ENCODE assay signal across 2 cellular contexts in the genomic region with DNA sequence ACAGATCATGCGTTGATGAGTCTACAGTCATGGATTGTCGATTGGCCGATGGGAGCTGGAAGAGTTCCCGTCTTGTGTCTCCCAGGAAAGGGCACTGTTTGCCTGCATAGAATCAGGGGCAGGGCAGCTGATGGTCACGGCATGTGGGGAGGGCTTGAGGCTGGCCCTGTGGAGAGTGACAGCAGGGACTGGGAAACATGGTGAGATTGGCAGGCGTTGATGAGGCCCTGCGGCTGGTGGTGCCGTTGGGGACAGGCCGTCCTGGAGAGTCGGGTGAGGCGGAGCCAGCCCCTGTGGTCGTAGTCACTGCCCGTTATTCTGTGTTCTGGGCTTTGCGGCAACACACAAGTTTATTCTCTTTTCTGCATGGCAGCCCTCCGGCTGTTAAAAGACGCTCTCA.
TF ChIP-seq lines count a peak whose summit lies in the region.

No MANE protein-coding gene starts in this region.

TF ChIP-seq in GM23338, 12 proteins besides CTCF, POLR2A, EP300 and RAD21 (continues in another document):
- TF ChIP-seq ZNF114 (CRISPR knock-in tag; IDR thresholded peaks at IDR 0.05): no peak
- TF ChIP-seq JUNB (IDR thresholded peaks at IDR 0.05; ENCODE audit: unreplicated experiment): no peak
- TF ChIP-seq EZH2phosphoT487 (IDR thresholded peaks at IDR 0.05; ENCODE audit: unreplicated experiment): no peak
- TF ChIP-seq STAT1 (IDR thresholded peaks at IDR 0.05; ENCODE audit: unreplicated experiment): no peak
- TF ChIP-seq CREB1 (CRISPR knock-in tag; IDR thresholded peaks at IDR 0.05; ENCODE audit: low read depth): no peak
- no peak for TF ChIP-seq POLR2AphosphoS5 (IDR thresholded peaks at IDR 0.05; ENCODE audit: low read depth)
- TF ChIP-seq ZNF331 (CRISPR knock-in tag; IDR thresholded peaks at IDR 0.05; ENCODE audit: low read depth): no peak
- TF ChIP-seq, protein P1, sequence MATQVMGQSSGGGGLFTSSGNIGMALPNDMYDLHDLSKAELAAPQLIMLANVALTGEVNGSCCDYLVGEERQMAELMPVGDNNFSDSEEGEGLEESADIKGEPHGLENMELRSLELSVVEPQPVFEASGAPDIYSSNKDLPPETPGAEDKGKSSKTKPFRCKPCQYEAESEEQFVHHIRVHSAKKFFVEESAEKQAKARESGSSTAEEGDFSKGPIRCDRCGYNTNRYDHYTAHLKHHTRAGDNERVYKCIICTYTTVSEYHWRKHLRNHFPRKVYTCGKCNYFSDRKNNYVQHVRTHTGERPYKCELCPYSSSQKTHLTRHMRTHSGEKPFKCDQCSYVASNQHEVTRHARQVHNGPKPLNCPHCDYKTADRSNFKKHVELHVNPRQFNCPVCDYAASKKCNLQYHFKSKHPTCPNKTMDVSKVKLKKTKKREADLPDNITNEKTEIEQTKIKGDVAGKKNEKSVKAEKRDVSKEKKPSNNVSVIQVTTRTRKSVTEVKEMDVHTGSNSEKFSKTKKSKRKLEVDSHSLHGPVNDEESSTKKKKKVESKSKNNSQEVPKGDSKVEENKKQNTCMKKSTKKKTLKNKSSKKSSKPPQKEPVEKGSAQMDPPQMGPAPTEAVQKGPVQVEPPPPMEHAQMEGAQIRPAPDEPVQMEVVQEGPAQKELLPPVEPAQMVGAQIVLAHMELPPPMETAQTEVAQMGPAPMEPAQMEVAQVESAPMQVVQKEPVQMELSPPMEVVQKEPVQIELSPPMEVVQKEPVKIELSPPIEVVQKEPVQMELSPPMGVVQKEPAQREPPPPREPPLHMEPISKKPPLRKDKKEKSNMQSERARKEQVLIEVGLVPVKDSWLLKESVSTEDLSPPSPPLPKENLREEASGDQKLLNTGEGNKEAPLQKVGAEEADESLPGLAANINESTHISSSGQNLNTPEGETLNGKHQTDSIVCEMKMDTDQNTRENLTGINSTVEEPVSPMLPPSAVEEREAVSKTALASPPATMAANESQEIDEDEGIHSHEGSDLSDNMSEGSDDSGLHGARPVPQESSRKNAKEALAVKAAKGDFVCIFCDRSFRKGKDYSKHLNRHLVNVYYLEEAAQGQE (IDR thresholded peaks at IDR 0.05; ENCODE audit: unreplicated experiment): no peak
- no peak for TF ChIP-seq EZH2 (IDR thresholded peaks at IDR 0.05; ENCODE audit: low read depth, unreplicated experiment)
- TF ChIP-seq, protein P2, sequence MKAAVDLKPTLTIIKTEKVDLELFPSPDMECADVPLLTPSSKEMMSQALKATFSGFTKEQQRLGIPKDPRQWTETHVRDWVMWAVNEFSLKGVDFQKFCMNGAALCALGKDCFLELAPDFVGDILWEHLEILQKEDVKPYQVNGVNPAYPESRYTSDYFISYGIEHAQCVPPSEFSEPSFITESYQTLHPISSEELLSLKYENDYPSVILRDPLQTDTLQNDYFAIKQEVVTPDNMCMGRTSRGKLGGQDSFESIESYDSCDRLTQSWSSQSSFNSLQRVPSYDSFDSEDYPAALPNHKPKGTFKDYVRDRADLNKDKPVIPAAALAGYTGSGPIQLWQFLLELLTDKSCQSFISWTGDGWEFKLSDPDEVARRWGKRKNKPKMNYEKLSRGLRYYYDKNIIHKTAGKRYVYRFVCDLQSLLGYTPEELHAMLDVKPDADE (IDR thresholded peaks at IDR 0.05): no peak

TF ChIP-seq in SK-N-SH, 30 proteins besides CTCF, POLR2A, EP300 and RAD21:
- TF ChIP-seq NRF1 (IDR thresholded peaks at IDR 0.05; ENCODE audit: low read depth, low read length): no peak
- no peak for TF ChIP-seq CHD2 (IDR thresholded peaks at IDR 0.05; ENCODE audit: low read length, partially characterized antibody)
- no peak for TF ChIP-seq ELF1 (IDR thresholded peaks at IDR 0.05)
- TF ChIP-seq, protein P3, sequence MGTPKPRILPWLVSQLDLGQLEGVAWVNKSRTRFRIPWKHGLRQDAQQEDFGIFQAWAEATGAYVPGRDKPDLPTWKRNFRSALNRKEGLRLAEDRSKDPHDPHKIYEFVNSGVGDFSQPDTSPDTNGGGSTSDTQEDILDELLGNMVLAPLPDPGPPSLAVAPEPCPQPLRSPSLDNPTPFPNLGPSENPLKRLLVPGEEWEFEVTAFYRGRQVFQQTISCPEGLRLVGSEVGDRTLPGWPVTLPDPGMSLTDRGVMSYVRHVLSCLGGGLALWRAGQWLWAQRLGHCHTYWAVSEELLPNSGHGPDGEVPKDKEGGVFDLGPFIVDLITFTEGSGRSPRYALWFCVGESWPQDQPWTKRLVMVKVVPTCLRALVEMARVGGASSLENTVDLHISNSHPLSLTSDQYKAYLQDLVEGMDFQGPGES (IDR thresholded peaks at IDR 0.05; ENCODE audit: low read depth, low read length): no peak
- TF ChIP-seq MEF2A (IDR thresholded peaks at IDR 0.05; ENCODE audit: borderline replicate concordance, low read depth): no peak
- no peak for TF ChIP-seq EZH2phosphoT487 (IDR thresholded peaks at IDR 0.05; ENCODE audit: borderline replicate concordance, low read depth)
- no peak for TF ChIP-seq NFIC (IDR thresholded peaks at IDR 0.05; ENCODE audit: borderline replicate concordance)
- TF ChIP-seq TCF12 (IDR thresholded peaks at IDR 0.05): no peak
- no peak for TF ChIP-seq RFX5 (IDR thresholded peaks at IDR 0.05; ENCODE audit: low read length)
- no peak for TF ChIP-seq MXI1 (IDR thresholded peaks at IDR 0.05; ENCODE audit: low read depth, low read length)
- TF ChIP-seq FOXJ3 (CRISPR knock-in tag; IDR thresholded peaks at IDR 0.05): no peak
- TF ChIP-seq, protein P4, sequence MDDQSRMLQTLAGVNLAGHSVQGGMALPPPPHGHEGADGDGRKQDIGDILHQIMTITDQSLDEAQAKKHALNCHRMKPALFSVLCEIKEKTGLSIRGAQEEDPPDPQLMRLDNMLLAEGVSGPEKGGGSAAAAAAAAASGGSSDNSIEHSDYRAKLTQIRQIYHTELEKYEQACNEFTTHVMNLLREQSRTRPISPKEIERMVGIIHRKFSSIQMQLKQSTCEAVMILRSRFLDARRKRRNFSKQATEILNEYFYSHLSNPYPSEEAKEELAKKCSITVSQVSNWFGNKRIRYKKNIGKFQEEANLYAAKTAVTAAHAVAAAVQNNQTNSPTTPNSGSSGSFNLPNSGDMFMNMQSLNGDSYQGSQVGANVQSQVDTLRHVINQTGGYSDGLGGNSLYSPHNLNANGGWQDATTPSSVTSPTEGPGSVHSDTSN (IDR thresholded peaks at IDR 0.05): no peak
- TF ChIP-seq, protein P5, sequence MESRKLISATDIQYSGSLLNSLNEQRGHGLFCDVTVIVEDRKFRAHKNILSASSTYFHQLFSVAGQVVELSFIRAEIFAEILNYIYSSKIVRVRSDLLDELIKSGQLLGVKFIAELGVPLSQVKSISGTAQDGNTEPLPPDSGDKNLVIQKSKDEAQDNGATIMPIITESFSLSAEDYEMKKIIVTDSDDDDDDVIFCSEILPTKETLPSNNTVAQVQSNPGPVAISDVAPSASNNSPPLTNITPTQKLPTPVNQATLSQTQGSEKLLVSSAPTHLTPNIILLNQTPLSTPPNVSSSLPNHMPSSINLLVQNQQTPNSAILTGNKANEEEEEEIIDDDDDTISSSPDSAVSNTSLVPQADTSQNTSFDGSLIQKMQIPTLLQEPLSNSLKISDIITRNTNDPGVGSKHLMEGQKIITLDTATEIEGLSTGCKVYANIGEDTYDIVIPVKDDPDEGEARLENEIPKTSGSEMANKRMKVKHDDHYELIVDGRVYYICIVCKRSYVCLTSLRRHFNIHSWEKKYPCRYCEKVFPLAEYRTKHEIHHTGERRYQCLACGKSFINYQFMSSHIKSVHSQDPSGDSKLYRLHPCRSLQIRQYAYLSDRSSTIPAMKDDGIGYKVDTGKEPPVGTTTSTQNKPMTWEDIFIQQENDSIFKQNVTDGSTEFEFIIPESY (IDR thresholded peaks at IDR 0.05; ENCODE audit: borderline replicate concordance, low read depth): no peak
- TF ChIP-seq, protein P6, sequence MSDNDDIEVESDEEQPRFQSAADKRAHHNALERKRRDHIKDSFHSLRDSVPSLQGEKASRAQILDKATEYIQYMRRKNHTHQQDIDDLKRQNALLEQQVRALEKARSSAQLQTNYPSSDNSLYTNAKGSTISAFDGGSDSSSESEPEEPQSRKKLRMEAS (IDR thresholded peaks at IDR 0.05; ENCODE audit: low read depth): no peak
- TF ChIP-seq FOXM1 (IDR thresholded peaks at IDR 0.05; ENCODE audit: low read depth): no peak
- TF ChIP-seq SMC3 (IDR thresholded peaks at IDR 0.05; ENCODE audit: low read depth, low read length): no peak
